ENCODE assay signal across 15 cellular contexts in the genomic region with DNA sequence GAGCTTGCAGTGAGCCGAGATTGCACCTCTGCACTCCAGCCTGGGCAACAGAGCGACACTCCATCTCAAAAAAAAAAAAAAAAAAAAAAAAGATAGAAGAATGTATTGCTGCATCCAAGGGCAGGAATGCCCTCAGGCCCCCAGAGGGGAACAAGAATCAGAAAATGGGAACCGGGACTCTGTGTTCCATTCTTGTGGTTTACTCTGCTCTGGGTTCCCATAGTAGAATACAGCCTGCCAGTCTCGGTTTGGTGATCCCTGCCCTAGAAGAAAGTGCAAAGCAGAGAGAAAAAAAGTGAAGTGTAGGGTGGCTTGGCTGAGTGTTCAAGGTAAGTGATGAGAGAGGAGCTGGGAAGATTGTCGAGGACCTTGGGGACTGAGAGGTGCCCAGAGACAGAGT. TPM values are rescaled to one million over a fixed set of nuclear protein-coding genes. Genes with fewer than 3 reads are reported as not detected.
"Had no signal": no experiment of that assay in that cellular context is flagged by ENCODE, and none has a peak within 500 bp of the region (broad histone marks: within the 10 kb centered on the region; RNA-seq: fewer than 3 reads in every experiment).

No MANE protein-coding gene starts in this region.

- H3K4me2 ChIP-seq: SK-N-SH had no signal

- H3K9me3 ChIP-seq: esophagus squamous epithelium, neutrophil, pancreas, SK-N-SH had no signal

- H3K27me3 ChIP-seq: pancreas had no signal

- H3K9ac ChIP-seq: SK-N-SH had no signal

- ATAC-seq: activated CD4-positive, CD25-positive, alpha-beta regulatory T cell treated with anti-CD3 and anti-CD28 coated beads, Interleukin-2, amount 50 U/mL, for 24 hours; activated naive CD4-positive, alpha-beta T cell treated with anti-CD3 and anti-CD28 coated beads, Interleukin-2, amount 50 U/mL, for 72 hours; activated T-cell treated with anti-CD3 and anti-CD28 coated beads, Interleukin-2, amount 50 U/mL, for 72 hours; naive thymus-derived CD8-positive, alpha-beta T cell; stimulated activated naive CD8-positive, alpha-beta T cell treated with anti-CD3 and anti-CD28 coated beads, Interleukin-15, amount 100 ng/mL, for 72 hours had no signal

- H3K27ac ChIP-seq: esophagus squamous epithelium, neutrophil, pancreas had no signal

- H3K4me1 ChIP-seq: pancreas had no signal

- H3K4me3 ChIP-seq: esophagus squamous epithelium, pancreas had no signal

- DNase-seq: activated CD4-positive, alpha-beta T cell treated with anti-CD3 and anti-CD28 coated beads, Interleukin-2, amount 50 U/mL, for 1 hour; activated CD8-positive, alpha-beta memory T cell treated with anti-CD3 and anti-CD28 coated beads for 24 hours; activated CD8-positive, alpha-beta memory T cell treated with anti-CD3 and anti-CD28 coated beads, Interleukin-2, amount 50 U/mL, for 48 hours; activated gamma-delta T cell; activated T-cell treated with anti-CD3 and anti-CD28 coated beads, Interleukin-2, amount 50 U/mL, for 72 hours; dermis blood vessel endothelial cell; effector memory CD4-positive, alpha-beta T cell; esophagus squamous epithelium; naive thymus-derived CD8-positive, alpha-beta T cell; pancreas; SK-N-SH; stimulated activated naive CD8-positive, alpha-beta T cell treated with anti-CD3 and anti-CD28 coated beads, Interleukin-15, amount 100 ng/mL, for 72 hours had no signal

- H3K36me3 ChIP-seq: esophagus squamous epithelium, neutrophil, pancreas had no signal

RNA-seq across cellular contexts. Expression of gene TMEM88, which starts 48.3 kb away (rescaled TPM):
- polyA plus RNA-seq: naive thymus-derived CD8-positive, alpha-beta T cell had no signal
